ENCODE assay signal across 18 cellular contexts in the genomic region with DNA sequence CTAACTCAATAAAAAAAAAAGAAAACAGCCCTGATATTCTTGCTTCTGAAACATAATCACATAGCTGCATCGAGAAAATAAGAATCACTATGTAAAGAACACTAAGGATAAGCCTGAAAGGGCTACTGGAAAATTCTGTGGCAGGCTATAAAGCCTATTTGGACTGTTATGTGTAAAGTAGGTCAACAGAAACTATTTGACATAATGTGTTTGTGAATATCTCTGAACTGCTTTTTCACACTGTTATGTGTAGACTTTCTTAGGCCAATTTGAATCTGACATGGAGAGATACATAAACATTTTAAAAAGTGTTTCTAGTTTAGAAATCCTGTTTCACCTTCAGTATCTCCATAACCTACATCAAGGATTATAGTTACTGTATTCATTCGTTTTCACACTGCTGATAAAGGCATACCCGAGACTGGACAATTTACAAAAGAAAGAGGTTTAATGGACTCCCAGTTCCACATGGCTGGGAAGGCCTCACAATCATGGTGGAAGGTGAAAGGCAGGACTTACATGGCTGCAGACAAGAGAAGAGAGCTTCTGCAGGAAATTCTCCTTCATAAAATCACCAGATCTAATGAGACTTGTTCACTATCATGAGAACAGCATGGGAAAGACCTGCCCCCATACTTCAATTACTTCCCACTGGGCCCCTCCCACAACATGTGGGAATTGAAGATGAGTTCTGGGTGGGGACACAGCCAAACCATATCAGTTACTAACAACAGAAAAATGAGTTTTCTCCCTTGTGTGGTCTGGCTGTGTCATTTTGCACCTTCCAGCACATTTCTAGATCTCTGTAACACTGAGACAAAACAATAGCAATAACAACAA.
"Had no signal": no experiment of that assay in that cellular context is flagged by ENCODE, and none has a peak within 500 bp of the region (broad histone marks: within the 10 kb centered on the region; RNA-seq: fewer than 3 reads in every experiment).

No MANE protein-coding gene starts in this region.

- H3K36me3 ChIP-seq: adrenal gland, heart right ventricle, lower lobe of right lung, right atrium auricular region, spleen, thyroid gland, upper lobe of right lung had no signal

- DNase-seq: activated CD4-positive, alpha-beta T cell treated with anti-CD3 and anti-CD28 coated beads, Interleukin-2, amount 50 U/mL, for 4 hours; activated CD8-positive, alpha-beta memory T cell treated with anti-CD3 and anti-CD28 coated beads for 24 hours; activated CD8-positive, alpha-beta memory T cell treated with anti-CD3 and anti-CD28 coated beads, Interleukin-2, amount 50 U/mL, for 4 hours; activated T-cell treated with anti-CD3 and anti-CD28 coated beads, Interleukin-2, amount 50 U/mL, for 24 hours; adrenal gland; heart right ventricle; kidney; lower lobe of right lung; naive B cell; psoas muscle; spleen; stimulated activated CD4-positive, alpha-beta T cell treated with anti-CD3 and anti-CD28 coated beads, Interleukin-4, amount 100 ng/mL, for 1 hour; stimulated activated naive CD4-positive, alpha-beta T cell treated with Interleukin-2 at 50 U/mL for 16 hours; thyroid gland; upper lobe of right lung had no signal

- H3K9me3 ChIP-seq: adrenal gland, heart right ventricle, lower lobe of right lung, psoas muscle, right atrium auricular region, spleen, thyroid gland, upper lobe of right lung had no signal

- H3K27ac ChIP-seq: adrenal gland, coronary artery, heart right ventricle, lower lobe of right lung, psoas muscle, right atrium auricular region, spleen, thyroid gland, upper lobe of right lung had no signal

- H3K4me3 ChIP-seq: adrenal gland, coronary artery, heart right ventricle, lower lobe of right lung, psoas muscle, right atrium auricular region, spleen, thyroid gland, upper lobe of right lung had no signal

- FAIRE-seq: astrocyte, kidney had no signal

- H3K27me3 ChIP-seq: adrenal gland, heart right ventricle, right atrium auricular region, spleen, thyroid gland, upper lobe of right lung had no signal

- H3K4me1 ChIP-seq: adrenal gland, heart right ventricle, lower lobe of right lung, psoas muscle, right atrium auricular region, spleen, thyroid gland, upper lobe of right lung had no signal
